8 cellular contexts compared by ENCODE assay signal in genomic region chr2:68320118-68320641, GRCh38. TPM values are rescaled to one million over a fixed set of nuclear protein-coding genes. Genes with fewer than 3 reads are reported as not detected.
DNase-seq lines count a peak whose midpoint lies in the region; ATAC-seq and TF ChIP-seq lines count a peak whose summit lies in the region.

No MANE protein-coding gene starts in this region.

- DNase-seq in activated CD4-positive, alpha-beta T cell treated with anti-CD3 and anti-CD28 coated beads, Interleukin-2, amount 10 ng/mL, durations not matched to agents 7 days and 5 days: no peak
- no peak for DNase-seq in activated CD4-positive, alpha-beta T cell treated with anti-CD3 and anti-CD28 coated beads for 48 hours
- DNase-seq in NCI-H526 (lab: John Stamatoyannopoulos, UW): peak; percentile 47 to 62
- peak in 25 of 61 donors; percentile 6 to 51 (median 20) for DNase-seq in caudate nucleus (lab: John Stamatoyannopoulos, UW)
- no peak for DNase-seq in lung (ENCODE audit: low spot score)
- DNase-seq in transverse colon: no peak

- TF ChIP-seq CTCF in lung (IDR thresholded peaks at IDR 0.05; ENCODE audit: control extremely low read depth, extremely low read depth): no peak
- TF ChIP-seq CTCF in transverse colon (IDR thresholded peaks at IDR 0.05): no peak

- no peaks in the 10 kb centered on the region for H3K27me3 ChIP-seq in lung (ENCODE audit: control insufficient read depth, insufficient read depth)
- peaks cover 21% of the 10 kb centered on the region for H3K27me3 ChIP-seq in transverse colon

- peaks cover 71% of the 10 kb centered on the region for H3K27me3 Mint-ChIP-seq in activated CD4-positive, alpha-beta T cell treated with anti-CD3 and anti-CD28 coated beads, Interleukin-2, amount 10 ng/mL, durations not matched to agents 7 days and 5 days

- H3K4me3 ChIP-seq in lung: peak overlapping the region; percentile 74
- H3K4me3 ChIP-seq in transverse colon: peak overlapping the region; percentile 50 to 70 (median 54)

- CTCF ChIA-PET in activated CD4-positive, alpha-beta T cell treated with anti-CD3 and anti-CD28 coated beads, Interleukin-2, amount 10 ng/mL, durations not matched to agents 7 days and 5 days (lab: Charles Lee): interaction anchor here (0.7 to 1.6 kb wide), 2 partner anchors 14 to 28 kb away, joined by 3 read pairs; no protein-coding TSS in a partner anchor

- H3K9me3 Mint-ChIP-seq in activated CD4-positive, alpha-beta T cell treated with anti-CD3 and anti-CD28 coated beads, Interleukin-2, amount 10 ng/mL, durations not matched to agents 7 days and 5 days: no peaks in the 10 kb centered on the region

- POLR2A ChIA-PET in activated CD4-positive, alpha-beta T cell treated with anti-CD3 and anti-CD28 coated beads, Interleukin-2, amount 10 ng/mL, durations not matched to agents 7 days and 5 days (lab: Charles Lee): no interaction called here

- H3K4me1 ChIP-seq in lung (ENCODE audit: control insufficient read depth in 2 of 2, insufficient read depth in 2 of 2, low read length in 2 of 2) (peaks cover 0 to 6% of the 10 kb centered on the region in 2 donors), transverse colon (peaks cover 0 to 9% (median 3%) of the 10 kb centered on the region in 4 donors)

- H3K4me3 Mint-ChIP-seq in activated CD4-positive, alpha-beta T cell treated with anti-CD3 and anti-CD28 coated beads, Interleukin-2, amount 10 ng/mL, durations not matched to agents 7 days and 5 days: peak overlapping the region; percentile 56

- 7 to 8% methylated on average over 11 of the region's 11 CpGs for WGBS in lung, 2 donors
- 9 to 12% methylated on average over 7 to 11 of the region's 11 CpGs for WGBS in transverse colon (ENCODE audit: low coverage in 1 of 2), 2 donors

- H3K36me3 ChIP-seq in lung (ENCODE audit: control insufficient read depth in 2 of 2, insufficient read depth in 2 of 2, low read length in 2 of 2) (no peaks in the 10 kb centered on the region), transverse colon (no peaks in the 10 kb centered on the region)

- H3K27ac Mint-ChIP-seq in activated CD4-positive, alpha-beta T cell treated with anti-CD3 and anti-CD28 coated beads, Interleukin-2, amount 10 ng/mL, durations not matched to agents 7 days and 5 days: no peak overlapping the region

- no peak for TF ChIP-seq EP300 in transverse colon (IDR thresholded peaks at IDR 0.05; ENCODE audit: low read depth)

- H3K9me3 ChIP-seq in lung (ENCODE audit: control insufficient read depth in 2 of 2, insufficient read depth in 1 of 2, low read length in 1 of 2) (no peaks in the 10 kb centered on the region), transverse colon (no peaks in the 10 kb centered on the region)

- intact Hi-C loops in transverse colon (cut with DNase I; ENCODE audit: low total_unique reads): no loop called here

- in situ Hi-C loops in transverse colon (cut with MboI; ENCODE audit: low pct_ligation_motif_present in 1 of 4, low pct_unique_long_range_greater_than_20kb in 1 of 4, low sequenced_read_pairs in 3 of 4): no loop called here

- H3K4me1 Mint-ChIP-seq in activated CD4-positive, alpha-beta T cell treated with anti-CD3 and anti-CD28 coated beads, Interleukin-2, amount 10 ng/mL, durations not matched to agents 7 days and 5 days: peaks cover 4% of the 10 kb centered on the region

- H3K27ac ChIP-seq in caudate nucleus (ENCODE audit: low read depth, low read length) (peak overlapping the region; percentile 96), lung (ENCODE audit: low read depth in 1 of 2, low read length in 1 of 2) (peak overlapping the region; percentile 91 to 93), transverse colon (peak overlapping the region; percentile 80 to 91 (median 84))

- ATAC-seq in lung (ENCODE audit: insufficient read depth, low FRiP score): no peak
- ATAC-seq in GM18909 (IDR thresholded peaks at IDR 0.05; ENCODE audit: poor library complexity, unreplicated experiment): no peak
- ATAC-seq in GM21447 (IDR thresholded peaks at IDR 0.05; ENCODE audit: unreplicated experiment): no peak

- no peak for TF ChIP-seq POLR2A in transverse colon (IDR thresholded peaks at IDR 0.05)

- peaks cover 2% of the 10 kb centered on the region for H3K36me3 Mint-ChIP-seq in activated CD4-positive, alpha-beta T cell treated with anti-CD3 and anti-CD28 coated beads, Interleukin-2, amount 10 ng/mL, durations not matched to agents 7 days and 5 days (ENCODE audit: low read depth)

RNA-seq across cellular contexts. Expression of gene CNRIP1, which starts 0.4 kb away (rescaled TPM):
- not detected for total RNA-seq in activated CD4-positive, alpha-beta T cell treated with anti-CD3 and anti-CD28 coated beads, Interleukin-2, amount 10 ng/mL, durations not matched to agents 7 days and 5 days
- 10 to 100 TPM; 13.6 to 29.3 TPM for total RNA-seq in lung
- polyA plus RNA-seq in lung: 10 to 100 TPM in 1 of 2 donors, 1 to 10 TPM in 1; 9.0 to 15.4 TPM
- total RNA-seq in transverse colon: 10 to 100 TPM in 1 of 4 donors, 1 to 10 TPM in 2, not detected in 1; 1.4 to 11.6 (median 7.6) TPM

RNA-seq across cellular contexts. Expression of gene PLEK, which starts 44.9 kb away (rescaled TPM):
- under 1 TPM; 0.40 to 0.60 TPM for total RNA-seq in activated CD4-positive, alpha-beta T cell treated with anti-CD3 and anti-CD28 coated beads, Interleukin-2, amount 10 ng/mL, durations not matched to agents 7 days and 5 days
- 10 to 100 TPM; 25.9 to 29.0 TPM for total RNA-seq in lung
- 100 to 1,000 TPM in 1 of 2 donors, 1 to 10 TPM in 1; 8.2 to 181 TPM for polyA plus RNA-seq in lung
- 1 to 10 TPM in 3 of 4 donors, not detected in 1; 3.0 to 5.2 (median 4.6) TPM for total RNA-seq in transverse colon

Comparison
In these comparisons a context has a peak if more than half of its experiments do, and no peak if none do; other contexts are left out.
1. DNase-seq: peak in NCI-H526 (2 of 2); none in activated CD4-positive, alpha-beta T cell treated with anti-CD3 and anti-CD28 coated beads, Interleukin-2, amount 10 ng/mL, durations not matched to agents 7 days and 5 days (single experiment), activated CD4-positive, alpha-beta T cell treated with anti-CD3 and anti-CD28 coated beads for 48 hours (single experiment), lung (single experiment) and transverse colon (single experiment).
2. RNA of gene PLEK, which starts 44.9 kb away (total RNA-seq): 25.9 to 29.0 TPM in lung; 3.0 to 5.2 TPM in transverse colon and 0.40 to 0.60 TPM in activated CD4-positive, alpha-beta T cell treated with anti-CD3 and anti-CD28 coated beads, Interleukin-2, amount 10 ng/mL, durations not matched to agents 7 days and 5 days; every median in the first group is over 4 times any median in the second.
3. Peak in every context shown above with its lines, with median percentiles within 50 percentile points of each other: H3K27ac ChIP-seq.